10 cellular contexts compared by ENCODE assay signal in genomic region chr2:101581675-101582299, GRCh38.
"Had no signal": no experiment of that assay in that cellular context is flagged by ENCODE, and none has a peak within 500 bp of the region (broad histone marks: within the 10 kb centered on the region; RNA-seq: fewer than 3 reads in every experiment).

No MANE protein-coding gene starts in this region.

- H3K4me3 Mint-ChIP-seq: HFFc6 had no signal

- DNase-seq: GM23248, GOT3, H7, HFFc6, IMR-90, KG1 had no signal

- FAIRE-seq: K562 had no signal

- H3K9me3 Mint-ChIP-seq: HFFc6 had no signal

- H3K36me3 ChIP-seq: HAP-1 had no signal

- H3K27ac ChIP-seq: GM23248, HL-60 had no signal

- H3K4me3 ChIP-seq: GM23248, HAP-1, K562 had no signal

- H3K4me1 ChIP-seq: HAP-1 had no signal

- ATAC-seq: HCT116, K562 had no signal

- H3K9ac ChIP-seq: GM23248 had no signal

- H3K27ac Mint-ChIP-seq: HFFc6 had no signal

- H3K9me3 ChIP-seq: HAP-1 had no signal

- H2AFZ ChIP-seq: GM23248 had no signal
